ENCODE assay signal across 16 cellular contexts in the genomic region with DNA sequence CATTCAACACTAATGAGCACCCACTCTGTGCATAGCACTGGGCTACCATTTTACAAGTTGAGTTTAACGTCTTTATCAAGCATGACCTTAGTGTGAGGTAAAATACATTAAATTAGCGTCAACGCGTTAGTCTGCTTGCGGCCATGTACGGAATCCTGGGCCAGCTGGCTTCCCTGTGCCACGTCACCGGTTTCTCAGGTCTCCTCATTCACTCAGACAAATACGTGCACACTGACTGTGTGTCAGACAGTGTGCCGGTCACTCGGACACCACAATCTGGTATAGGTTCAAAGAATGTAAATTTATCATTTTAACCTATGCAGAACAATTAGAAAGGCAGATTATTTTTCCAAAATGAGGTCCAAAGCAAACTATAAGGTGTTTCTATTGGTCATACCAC. TPM values are rescaled to one million over a fixed set of nuclear protein-coding genes. Genes with fewer than 3 reads are reported as not detected.
A peak's percentile ranks its signal among the peaks of the same experiment; 100 is the strongest.
DNase-seq lines count a peak whose midpoint lies in the region; ATAC-seq and TF ChIP-seq lines count a peak whose summit lies in the region.
"Had no signal": no experiment of that assay in that cellular context is flagged by ENCODE, and none has a peak within 500 bp of the region (broad histone marks: within the 10 kb centered on the region; RNA-seq: fewer than 3 reads in every experiment).

No MANE protein-coding gene starts in this region.

- DNase-seq in NCI-H82 (lab: John Stamatoyannopoulos, UW) (peak; percentile 72), WERI-Rb-1 (peak; percentile 58), nephron progenitor cell (no peak), middle frontal gyrus (ENCODE audit: extremely low spot score, low spot score) (no peak)
- DNase-seq in CD4-positive, alpha-beta T cell, result no peak
- DNase-seq: C1 segment of cervical spinal cord; CD4-positive, alpha-beta memory T cell; DMS153; DMS79 treated with DMSO at 0.1 percent for 48 hours; EL; HCEC 1CT had no signal

- no peaks in the 10 kb centered on the region for H3K27me3 Mint-ChIP-seq in nephron progenitor cell (ENCODE audit: low read depth, poor library complexity)
- H3K27me3 Mint-ChIP-seq in CD4-positive, alpha-beta T cell, result no peaks in the 10 kb centered on the region
- H3K27me3 Mint-ChIP-seq: B cell; CD4-positive, alpha-beta memory T cell; IgD-negative memory B cell had no signal

- no peaks in the 10 kb centered on the region for H3K9me3 Mint-ChIP-seq in nephron progenitor cell
- no peaks in the 10 kb centered on the region for H3K9me3 Mint-ChIP-seq in CD4-positive, alpha-beta T cell
- H3K9me3 Mint-ChIP-seq: CD4-positive, alpha-beta memory T cell; IgD-negative memory B cell had no signal

- H3K27me3 ChIP-seq in ACC112 (ENCODE audit: insufficient read depth, low read length) (no peaks in the 10 kb centered on the region), WERI-Rb-1 (ENCODE audit: insufficient read depth, low read depth, severe bottlenecking) (no peaks in the 10 kb centered on the region)
- H3K27me3 ChIP-seq in CD4-positive, alpha-beta T cell (ENCODE audit: control insufficient read depth, insufficient read depth, low read length), result no peaks in the 10 kb centered on the region

- ATAC-seq in GM19023 (IDR thresholded peaks at IDR 0.05; ENCODE audit: unreplicated experiment) (no peak), GM21367 (IDR thresholded peaks at IDR 0.05; ENCODE audit: unreplicated experiment) (no peak)
- no peak for ATAC-seq in CD4-positive, alpha-beta T cell (ENCODE audit: poor library complexity)

- peaks cover 49% of the 10 kb centered on the region for H3K36me3 Mint-ChIP-seq in nephron progenitor cell (ENCODE audit: low read depth)
- peaks cover 46% of the 10 kb centered on the region for H3K36me3 Mint-ChIP-seq in CD4-positive, alpha-beta T cell (ENCODE audit: low read depth)

- H2AFZ ChIP-seq in ACC112 (ENCODE audit: low read length, unreplicated experiment), result no peak overlapping the region

- TF ChIP-seq CTCF in WERI-Rb-1 (IDR thresholded peaks at IDR 0.05; ENCODE audit: low read depth, low read length), result no peak
- no peak for TF ChIP-seq CTCF in nephron progenitor cell (IDR thresholded peaks at IDR 0.05)
- no peak for TF ChIP-seq CTCF in CD4-positive, alpha-beta T cell (IDR thresholded peaks at IDR 0.05)

- intact Hi-C loops in CD4-positive, alpha-beta T cell (cut with DNase I, micrococcal nuclease), result no loop called here

- peaks cover 18% of the 10 kb centered on the region for H3K36me3 ChIP-seq in ACC112 (ENCODE audit: insufficient read depth, low read length)
- peaks cover 40% of the 10 kb centered on the region for H3K36me3 ChIP-seq in WERI-Rb-1

- peaks cover 23% of the 10 kb centered on the region for H3K4me1 ChIP-seq in ACC112 (ENCODE audit: control insufficient read depth, insufficient read depth, low read length, unreplicated experiment)

- peak overlapping the region; percentile 88 for H3K27ac ChIP-seq in ACC112 (ENCODE audit: low read depth, low read length)
- H3K27ac ChIP-seq in WERI-Rb-1, result peak overlapping the region; percentile 8; the same call in 1 of the 2 replicates
- no peak overlapping the region for H3K27ac ChIP-seq in CD4-positive, alpha-beta T cell (ENCODE audit: low read depth, low read length)

- H3K4me1 Mint-ChIP-seq in nephron progenitor cell, result peaks cover 20% of the 10 kb centered on the region
- no peaks in the 10 kb centered on the region for H3K4me1 Mint-ChIP-seq in CD4-positive, alpha-beta T cell (ENCODE audit: low read depth)

- no peak overlapping the region for H3K4me3 Mint-ChIP-seq in nephron progenitor cell
- H3K4me3 Mint-ChIP-seq in CD4-positive, alpha-beta T cell, result no peak overlapping the region
- H3K4me3 Mint-ChIP-seq: B cell; CD4-positive, alpha-beta memory T cell; IgD-negative memory B cell had no signal

- POLR2A ChIA-PET in CD4-positive, alpha-beta T cell (lab: Charles Lee), result no interaction called here

- CTCF ChIA-PET in CD4-positive, alpha-beta T cell (lab: Charles Lee), result no interaction called here

- H3K9me3 ChIP-seq in WERI-Rb-1 (ENCODE audit: severe bottlenecking), result no peaks in the 10 kb centered on the region
- no peaks in the 10 kb centered on the region for H3K9me3 ChIP-seq in CD4-positive, alpha-beta T cell (ENCODE audit: control insufficient read depth, low read length)

- no peak overlapping the region for H3K4me3 ChIP-seq in ACC112 (ENCODE audit: low read depth, low read length)
- H3K4me3 ChIP-seq in WERI-Rb-1 (ENCODE audit: low read depth, low read length), result no peak overlapping the region

- H3K79me2 ChIP-seq in ACC112 (ENCODE audit: control insufficient read depth, insufficient read depth, low read length, unreplicated experiment), result peaks cover 35% of the 10 kb centered on the region

- H3K27ac Mint-ChIP-seq in nephron progenitor cell, result peak overlapping the region; percentile 51
- no peak overlapping the region for H3K27ac Mint-ChIP-seq in CD4-positive, alpha-beta T cell
- H3K27ac Mint-ChIP-seq: B cell had no signal

RNA-seq across cellular contexts. Expression of gene YWHAE, which starts 21.4 kb away (rescaled TPM):
- 100 to 1,000 TPM; 116 to 133 TPM for total RNA-seq in CD4-positive, alpha-beta T cell

RNA-seq across cellular contexts. Expression of gene CRK, which starts 34.6 kb away (rescaled TPM):
- 10 to 100 TPM; 13.6 to 14.5 TPM for total RNA-seq in CD4-positive, alpha-beta T cell

Comparison
In these comparisons a context has a peak if more than half of its experiments do, and no peak if none do; other contexts are left out.
1. DNase-seq: peak in NCI-H82 (single experiment) and WERI-Rb-1 (single experiment); none in nephron progenitor cell (single experiment), middle frontal gyrus (single experiment) and CD4-positive, alpha-beta T cell (0 of 10).